ENCODE assay signal across 12 cellular contexts in the genomic region with DNA sequence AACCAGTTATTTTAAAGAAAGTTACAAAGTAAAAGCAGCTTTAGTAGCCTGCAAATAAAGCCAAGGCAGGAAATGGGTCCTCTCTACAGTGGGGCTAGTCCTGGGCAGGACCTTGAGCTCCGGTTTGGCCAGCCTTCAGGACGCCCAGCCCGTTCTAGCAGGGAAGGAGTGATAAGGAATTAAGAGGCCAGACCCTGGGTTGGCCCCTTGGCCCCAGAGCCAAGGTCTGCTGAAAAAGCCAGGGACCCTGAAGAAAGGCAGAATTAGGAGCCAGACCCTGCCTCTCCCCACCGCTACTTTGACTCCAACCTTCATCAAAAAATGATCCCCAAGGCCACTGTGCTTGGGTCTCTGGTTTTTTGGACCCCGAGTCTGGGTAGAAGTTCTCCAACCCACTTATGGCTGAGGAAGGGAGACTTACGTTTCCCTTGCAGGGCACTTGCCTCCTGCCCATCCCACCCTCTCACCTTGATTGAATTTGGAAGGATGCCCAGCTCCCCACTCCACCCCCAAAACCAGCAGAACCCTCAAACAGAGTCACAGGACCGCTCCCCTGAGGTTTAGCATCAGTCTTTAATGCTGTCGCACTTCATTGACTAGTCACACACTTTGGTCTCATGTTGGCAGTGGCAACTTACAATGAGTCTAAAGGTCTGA. TPM values are rescaled to one million over a fixed set of nuclear protein-coding genes. Genes with fewer than 3 reads are reported as not detected.
DNase-seq lines count a peak whose midpoint lies in the region; ATAC-seq, FAIRE-seq and TF ChIP-seq lines count a peak whose summit lies in the region.
"Had no signal": no experiment of that assay in that cellular context is flagged by ENCODE, and none has a peak within 500 bp of the region (broad histone marks: within the 10 kb centered on the region; RNA-seq: fewer than 3 reads in every experiment).

No MANE protein-coding gene starts in this region.

- in situ Hi-C loops in HepG2 (cut with HindIII; ENCODE audit: extremely low pct_ligation_motif_present, low pct_unique_long_range_greater_than_20kb): no loop called here

- H2AFZ ChIP-seq in HepG2 (ENCODE audit: low read length): no peak overlapping the region

- FAIRE-seq in HepG2 (lab: Jason Lieb, UNC): no peak

- no peaks in the 10 kb centered on the region for H3K27me3 Mint-ChIP-seq in activated T-cell treated with anti-CD3 and anti-CD28 coated beads, Interleukin-2, amount 50 U/mL, for 72 hours (ENCODE audit: low read depth)
- H3K27me3 Mint-ChIP-seq in activated naive CD8-positive, alpha-beta T cell treated with anti-CD3 and anti-CD28 coated beads for 36 hours: no peaks in the 10 kb centered on the region
- H3K27me3 Mint-ChIP-seq in type B pancreatic cell: no peaks in the 10 kb centered on the region

- CTCF ChIA-PET in HepG2 (lab: Yijun Ruan, JAX; ENCODE audit: low intra/inter-chr PET ratio, low total read pairs): no interaction called here

- 0 out of 2 replicates have a peak, but pooled peaks have one; percentile 6 for TF ChIP-seq RAD21 in HepG2 (CRISPR knock-in tag; IDR thresholded peaks at IDR 0.05)

- peak overlapping the region; percentile 96 for H3K4me2 ChIP-seq in HepG2 (ENCODE audit: low read depth, low read length)

- intact Hi-C loops in HepG2 (cut with micrococcal nuclease; ENCODE audit: unreplicated experiment): no loop called here
- intact Hi-C loops in sciatic nerve (cut with DNase I): no loop called here

- POLR2A ChIA-PET in HepG2 (lab: Yijun Ruan, JAX): interaction anchor here (1.0 to 5.7 kb wide), 6 partner anchors 7 to 40 kb away, joined by 3 to 41 read pairs (median 6); a partner anchor contains a TSS

- H4K20me1 ChIP-seq in HepG2 (ENCODE audit: insufficient read depth, low read length): peaks cover 35% of the 10 kb centered on the region

- H3K27ac ChIP-seq in HepG2 (ENCODE audit: extremely low read length, insufficient read depth, low read length): peak overlapping the region; percentile 91
- H3K27ac ChIP-seq: HL-60, right atrium auricular region had no signal

- peaks cover 66% of the 10 kb centered on the region for H3K4me1 Mint-ChIP-seq in activated T-cell treated with anti-CD3 and anti-CD28 coated beads, Interleukin-2, amount 50 U/mL, for 72 hours (ENCODE audit: low read depth)
- peaks cover 54% of the 10 kb centered on the region for H3K4me1 Mint-ChIP-seq in activated naive CD8-positive, alpha-beta T cell treated with anti-CD3 and anti-CD28 coated beads for 36 hours
- peaks cover 42% of the 10 kb centered on the region for H3K4me1 Mint-ChIP-seq in type B pancreatic cell (ENCODE audit: unreplicated experiment)

- DNase-seq in activated T-cell treated with anti-CD3 and anti-CD28 coated beads, Interleukin-2, amount 50 U/mL, for 72 hours: no peak
- DNase-seq in activated T-cell treated with anti-CD3 and anti-CD28 coated beads, Interleukin-2, amount 50 U/mL, for 1 hour: no peak
- no peak for DNase-seq in activated naive CD8-positive, alpha-beta T cell treated with anti-CD3 and anti-CD28 coated beads for 36 hours
- DNase-seq in HepG2 (ENCODE audit: low spot score) (no peak), type B pancreatic cell (ENCODE audit: extremely low spot score, unreplicated experiment) (no peak), sciatic nerve (ENCODE audit: low spot score) (no peak), cerebellum (ENCODE audit: low spot score) (no peak)
- DNase-seq: foreskin fibroblast, MV-4-11 had no signal

- TF ChIP-seq EP300 in HepG2 (IDR thresholded peaks at IDR 0.05; ENCODE audit: low read depth in 2 of 2, low read length in 2 of 2) (no peak), HepG2 (CRISPR knock-in tag; IDR thresholded peaks at IDR 0.05; ENCODE audit: borderline replicate concordance) (no peak)

- peak overlapping the region in 1 of 3 experiments; percentile 5; a peak in 2 of 6 replicates for H3K4me3 ChIP-seq in HepG2 (replicated peaks in 1 of 3; ENCODE audit: insufficient read depth in 1 of 3, low read depth in 2 of 3, low read length in 3 of 3)
- H3K4me3 ChIP-seq: right atrium auricular region had no signal

- H3K27me3 ChIP-seq in HepG2 (ENCODE audit: control insufficient read depth in 1 of 2, insufficient read depth in 2 of 2, low read length in 2 of 2): no peaks in the 10 kb centered on the region; a peak in 1 of 5 replicates
- H3K27me3 ChIP-seq: right atrium auricular region had no signal

- no peaks in the 10 kb centered on the region for H3K9me3 ChIP-seq in HepG2 (ENCODE audit: low read length)
- H3K9me3 ChIP-seq: right atrium auricular region had no signal

- TF ChIP-seq CTCF in HepG2 (CRISPR knock-in tag; IDR thresholded peaks at IDR 0.05) (no peak), type B pancreatic cell (conservative IDR thresholded peaks at IDR 0.05) (no peak)

- TF ChIP-seq POLR2A in HepG2 (IDR thresholded peaks at IDR 0.05; ENCODE audit: insufficient read depth in 1 of 2, low read depth in 2 of 2, low read length in 2 of 2): 0 out of 4 replicates have a peak, but pooled peaks of 1 of the 2 experiments have one; percentile 43

- H3K36me3 ChIP-seq in HepG2 (replicated peaks in 1 of 2; ENCODE audit: control insufficient read depth in 1 of 2, insufficient read depth in 2 of 2, low read length in 2 of 2): peaks cover 9 to 26% of the 10 kb centered on the region in 2 experiments

- BruUV-seq in HepG2 (replicated peaks; lab: Mats Ljungman, UMichigan): no TSS peak

- H3K9ac ChIP-seq in HepG2 (ENCODE audit: insufficient read depth, low read depth, low read length): peak overlapping the region; percentile 31

- H3K4me3 Mint-ChIP-seq in activated T-cell treated with anti-CD3 and anti-CD28 coated beads, Interleukin-2, amount 50 U/mL, for 72 hours: peak overlapping the region; percentile 88 to 89
- H3K4me3 Mint-ChIP-seq in activated naive CD8-positive, alpha-beta T cell treated with anti-CD3 and anti-CD28 coated beads for 36 hours: peak overlapping the region; percentile 92
- peak overlapping the region; percentile 94 for H3K4me3 Mint-ChIP-seq in type B pancreatic cell

- peaks cover 22 to 30% of the 10 kb centered on the region in 2 donors for H3K36me3 Mint-ChIP-seq in activated T-cell treated with anti-CD3 and anti-CD28 coated beads, Interleukin-2, amount 50 U/mL, for 72 hours (ENCODE audit: insufficient read depth in 2 of 2)
- peaks cover 44% of the 10 kb centered on the region for H3K36me3 Mint-ChIP-seq in activated naive CD8-positive, alpha-beta T cell treated with anti-CD3 and anti-CD28 coated beads for 36 hours
- peaks cover 24% of the 10 kb centered on the region for H3K36me3 Mint-ChIP-seq in type B pancreatic cell

- no peaks in the 10 kb centered on the region for H3K9me3 Mint-ChIP-seq in activated T-cell treated with anti-CD3 and anti-CD28 coated beads, Interleukin-2, amount 50 U/mL, for 72 hours
- H3K9me3 Mint-ChIP-seq in activated naive CD8-positive, alpha-beta T cell treated with anti-CD3 and anti-CD28 coated beads for 36 hours: no peaks in the 10 kb centered on the region
- no peaks in the 10 kb centered on the region for H3K9me3 Mint-ChIP-seq in type B pancreatic cell

- peaks cover 39% of the 10 kb centered on the region for H3K79me2 ChIP-seq in HepG2 (ENCODE audit: insufficient read depth, low read length)

- ATAC-seq in activated T-cell treated with anti-CD3 and anti-CD28 coated beads, Interleukin-2, amount 50 U/mL, for 72 hours (replicated peaks in 1 of 2): no peak
- ATAC-seq in HepG2 (no peak), sciatic nerve (no peak), GM21717 (IDR thresholded peaks at IDR 0.05; ENCODE audit: unreplicated experiment) (no peak)

- peak overlapping the region; percentile 99 for H3K27ac Mint-ChIP-seq in activated T-cell treated with anti-CD3 and anti-CD28 coated beads, Interleukin-2, amount 50 U/mL, for 72 hours
- H3K27ac Mint-ChIP-seq in activated naive CD8-positive, alpha-beta T cell treated with anti-CD3 and anti-CD28 coated beads for 36 hours: peak overlapping the region; percentile 17
- H3K27ac Mint-ChIP-seq in type B pancreatic cell: peak overlapping the region; percentile 80

- 52% methylated on average over 7 of the region's 8 CpGs for WGBS in HepG2 (ENCODE audit: low lambda C conversion rate)

- peaks cover 79% of the 10 kb centered on the region for H3K4me1 ChIP-seq in HepG2 (ENCODE audit: insufficient read depth, low read length)

RNA-seq across cellular contexts. Expression of a gene that starts 3.9 kb away (rescaled TPM):
- 10 to 100 TPM; 62.5 to 64.1 TPM for total RNA-seq in activated T-cell treated with anti-CD3 and anti-CD28 coated beads, Interleukin-2, amount 50 U/mL, for 72 hours
- 10 to 100 TPM; 45.0 to 45.7 TPM for total RNA-seq in activated naive CD8-positive, alpha-beta T cell treated with anti-CD3 and anti-CD28 coated beads for 36 hours
- total RNA-seq in HepG2 (2016; rRNA removed; fragmentation: Illumina TruSeq; extraction: Trizol) (87.5 and 101 TPM in 2 replicates), type B pancreatic cell (ENCODE audit: low replicate concordance) (142 and 277 TPM in 2 replicates), sciatic nerve (86.0 TPM), cerebellum (26.3 TPM)
- total RNA-seq in HepG2 (2016; cell fraction: cytosol; rRNA removed; fragmentation: Illumina TruSeq; extraction: Trizol; ENCODE audit: low read depth): 43.8 and 48.3 TPM in 2 replicates
- 87.7 and 97.3 TPM in 2 replicates for total RNA-seq in HepG2 (2016; cell fraction: insoluble cytoplasmic fraction; rRNA removed; fragmentation: Illumina TruSeq; extraction: Trizol)
- total RNA-seq in HepG2 (2016; cell fraction: membrane; rRNA removed; fragmentation: Illumina TruSeq; extraction: Trizol): 100 and 105 TPM in 2 replicates
- 40.6 and 45.4 TPM in 2 replicates for total RNA-seq in HepG2 (2016; cell fraction: nucleus; rRNA removed; fragmentation: Illumina TruSeq; extraction: Trizol)
- 97.3 and 108 TPM in 2 replicates for polyA plus RNA-seq in HepG2 (2011; rRNA removed)
- 90.1 and 116 TPM in 2 replicates for polyA plus RNA-seq in HepG2 (2011; cell fraction: cytosol; rRNA removed)
- polyA plus RNA-seq in HepG2 (2011; cell fraction: nucleus; rRNA removed): 41.8 and 55.7 TPM in 2 replicates
- polyA plus RNA-seq in HepG2 (2012): 45.3 and 99.6 TPM in 2 replicates
- polyA plus RNA-seq in HepG2 (2016; cell fraction: cytosol; fragmentation: Illumina TruSeq; extraction: Trizol; ENCODE audit: low read depth): 43.8 and 48.0 TPM in 2 replicates
- 139 and 144 TPM in 2 replicates for polyA plus RNA-seq in HepG2 (2016; cell fraction: insoluble cytoplasmic fraction; fragmentation: Illumina TruSeq; extraction: Trizol; ENCODE audit: low read depth)
- 72.7 and 75.0 TPM in 2 replicates for polyA plus RNA-seq in HepG2 (2016; cell fraction: membrane; fragmentation: Illumina TruSeq; extraction: Trizol; ENCODE audit: low read depth)
- 76.4 and 83.8 TPM in 2 replicates for polyA plus RNA-seq in HepG2 (2016; cell fraction: nucleus; fragmentation: Illumina TruSeq; extraction: Trizol; ENCODE audit: insufficient read depth, low read depth)
- 94.0 and 151 TPM in 2 replicates for polyA minus RNA-seq in HepG2 (2011; rRNA and poly(A)+ RNA removed; ENCODE audit: low replicate concordance)
- 34.2 and 35.4 TPM in 2 replicates for polyA minus RNA-seq in HepG2 (2011; cell fraction: cytosol; rRNA and poly(A)+ RNA removed)
- polyA minus RNA-seq in HepG2 (2011; cell fraction: nucleus; rRNA and poly(A)+ RNA removed): 42.7 and 47.7 TPM in 2 replicates

RNA-seq across cellular contexts. Expression of a gene that starts 15.1 kb away (rescaled TPM):
- 100 to 1,000 TPM; 105 to 106 TPM for total RNA-seq in activated T-cell treated with anti-CD3 and anti-CD28 coated beads, Interleukin-2, amount 50 U/mL, for 72 hours
- 10 to 100 TPM; 86.1 to 88.7 TPM for total RNA-seq in activated naive CD8-positive, alpha-beta T cell treated with anti-CD3 and anti-CD28 coated beads for 36 hours
- total RNA-seq in HepG2 (2016; rRNA removed; fragmentation: Illumina TruSeq; extraction: Trizol) (25.9 and 54.9 TPM in 2 replicates), type B pancreatic cell (ENCODE audit: low replicate concordance) (171 and 240 TPM in 2 replicates), sciatic nerve (101 TPM), cerebellum (15.7 TPM)
- 25.1 and 26.1 TPM in 2 replicates for total RNA-seq in HepG2 (2016; cell fraction: cytosol; rRNA removed; fragmentation: Illumina TruSeq; extraction: Trizol; ENCODE audit: low read depth)
- total RNA-seq in HepG2 (2016; cell fraction: insoluble cytoplasmic fraction; rRNA removed; fragmentation: Illumina TruSeq; extraction: Trizol): 24.8 and 55.4 TPM in 2 replicates
- total RNA-seq in HepG2 (2016; cell fraction: membrane; rRNA removed; fragmentation: Illumina TruSeq; extraction: Trizol): 23.9 and 26.8 TPM in 2 replicates
- total RNA-seq in HepG2 (2016; cell fraction: nucleus; rRNA removed; fragmentation: Illumina TruSeq; extraction: Trizol): 68.9 and 76.1 TPM in 2 replicates
- 121 and 137 TPM in 2 replicates for polyA plus RNA-seq in HepG2 (2011; rRNA removed)
- 131 and 134 TPM in 2 replicates for polyA plus RNA-seq in HepG2 (2011; cell fraction: cytosol; rRNA removed)
- polyA plus RNA-seq in HepG2 (2011; cell fraction: nucleus; rRNA removed): 178 and 205 TPM in 2 replicates
- 94.0 and 122 TPM in 2 replicates for polyA plus RNA-seq in HepG2 (2012)
- 70.2 and 77.8 TPM in 2 replicates for polyA plus RNA-seq in HepG2 (2016; cell fraction: cytosol; fragmentation: Illumina TruSeq; extraction: Trizol; ENCODE audit: low read depth)
- 52.7 and 78.7 TPM in 2 replicates for polyA plus RNA-seq in HepG2 (2016; cell fraction: insoluble cytoplasmic fraction; fragmentation: Illumina TruSeq; extraction: Trizol; ENCODE audit: low read depth)
- polyA plus RNA-seq in HepG2 (2016; cell fraction: membrane; fragmentation: Illumina TruSeq; extraction: Trizol; ENCODE audit: low read depth): 63.3 and 69.9 TPM in 2 replicates
- polyA plus RNA-seq in HepG2 (2016; cell fraction: nucleus; fragmentation: Illumina TruSeq; extraction: Trizol; ENCODE audit: insufficient read depth, low read depth): 231 and 244 TPM in 2 replicates
- 243 and 582 TPM in 2 replicates for polyA minus RNA-seq in HepG2 (2011; rRNA and poly(A)+ RNA removed; ENCODE audit: low replicate concordance)
- 99.1 and 118 TPM in 2 replicates for polyA minus RNA-seq in HepG2 (2011; cell fraction: cytosol; rRNA and poly(A)+ RNA removed)
- 62.2 and 64.2 TPM in 2 replicates for polyA minus RNA-seq in HepG2 (2011; cell fraction: nucleus; rRNA and poly(A)+ RNA removed)

RNA-seq across cellular contexts. Expression of a gene that starts 18.4 kb away (rescaled TPM):
- total RNA-seq in activated T-cell treated with anti-CD3 and anti-CD28 coated beads, Interleukin-2, amount 50 U/mL, for 72 hours: 10 to 100 TPM; 24.1 to 28.6 TPM
- 10 to 100 TPM; 22.5 to 24.8 TPM for total RNA-seq in activated naive CD8-positive, alpha-beta T cell treated with anti-CD3 and anti-CD28 coated beads for 36 hours
- total RNA-seq in HepG2 (2016; rRNA removed; fragmentation: Illumina TruSeq; extraction: Trizol): 44.3 and 48.1 TPM in 2 replicates
- 24.7 and 30.5 TPM in 2 replicates for total RNA-seq in HepG2 (2016; cell fraction: cytosol; rRNA removed; fragmentation: Illumina TruSeq; extraction: Trizol; ENCODE audit: low read depth)
- 46.7 and 53.0 TPM in 2 replicates for total RNA-seq in HepG2 (2016; cell fraction: insoluble cytoplasmic fraction; rRNA removed; fragmentation: Illumina TruSeq; extraction: Trizol)
- 34.5 and 47.8 TPM in 2 replicates for total RNA-seq in HepG2 (2016; cell fraction: membrane; rRNA removed; fragmentation: Illumina TruSeq; extraction: Trizol)
- total RNA-seq in HepG2 (2016; cell fraction: nucleus; rRNA removed; fragmentation: Illumina TruSeq; extraction: Trizol): 19.0 and 25.5 TPM in 2 replicates
- polyA plus RNA-seq in HepG2 (2011; rRNA removed): 27.1 and 32.8 TPM in 2 replicates
- 26.8 and 37.9 TPM in 2 replicates for polyA plus RNA-seq in HepG2 (2011; cell fraction: cytosol; rRNA removed)
- polyA plus RNA-seq in HepG2 (2011; cell fraction: nucleus; rRNA removed): 27.4 and 33.0 TPM in 2 replicates
- polyA plus RNA-seq in HepG2 (2012): 13.4 and 20.7 TPM in 2 replicates
- polyA plus RNA-seq in HepG2 (2016; cell fraction: cytosol; fragmentation: Illumina TruSeq; extraction: Trizol; ENCODE audit: low read depth): 24.6 and 33.2 TPM in 2 replicates
- 49.5 and 56.2 TPM in 2 replicates for polyA plus RNA-seq in HepG2 (2016; cell fraction: insoluble cytoplasmic fraction; fragmentation: Illumina TruSeq; extraction: Trizol; ENCODE audit: low read depth)
- 38.6 and 41.5 TPM in 2 replicates for polyA plus RNA-seq in HepG2 (2016; cell fraction: membrane; fragmentation: Illumina TruSeq; extraction: Trizol; ENCODE audit: low read depth)
- polyA plus RNA-seq in HepG2 (2016; cell fraction: nucleus; fragmentation: Illumina TruSeq; extraction: Trizol; ENCODE audit: insufficient read depth, low read depth): 48.3 and 51.4 TPM in 2 replicates
- 30.0 and 63.8 TPM in 2 replicates for polyA minus RNA-seq in HepG2 (2011; rRNA and poly(A)+ RNA removed; ENCODE audit: low replicate concordance)
- polyA minus RNA-seq in HepG2 (2011; cell fraction: cytosol; rRNA and poly(A)+ RNA removed): 17.9 and 20.6 TPM in 2 replicates
- polyA minus RNA-seq in HepG2 (2011; cell fraction: nucleus; rRNA and poly(A)+ RNA removed): 9.7 and 11.3 TPM in 2 replicates
- 123 and 308 TPM in 2 replicates for total RNA-seq in type B pancreatic cell (ENCODE audit: low replicate concordance)
- total RNA-seq in sciatic nerve: 50.2 TPM
- 25.8 TPM for total RNA-seq in cerebellum

RNA-seq across cellular contexts. Expression of a gene that starts 39.2 kb away (rescaled TPM):
- total RNA-seq in activated T-cell treated with anti-CD3 and anti-CD28 coated beads, Interleukin-2, amount 50 U/mL, for 72 hours: under 1 TPM; 0.38 to 0.39 TPM
- total RNA-seq in activated naive CD8-positive, alpha-beta T cell treated with anti-CD3 and anti-CD28 coated beads for 36 hours: under 1 TPM; 0.25 to 0.40 TPM
- not detected in 2 replicates for total RNA-seq in HepG2 (2016; rRNA removed; fragmentation: Illumina TruSeq; extraction: Trizol)
- total RNA-seq in HepG2 (2016; cell fraction: cytosol; rRNA removed; fragmentation: Illumina TruSeq; extraction: Trizol; ENCODE audit: low read depth): 0.18 TPM in 1 of 2 replicates, not detected in the other
- not detected in 2 replicates for total RNA-seq in HepG2 (2016; cell fraction: insoluble cytoplasmic fraction; rRNA removed; fragmentation: Illumina TruSeq; extraction: Trizol)
- total RNA-seq in HepG2 (2016; cell fraction: membrane; rRNA removed; fragmentation: Illumina TruSeq; extraction: Trizol): 0.14 and 0.15 TPM in 2 replicates
- total RNA-seq in HepG2 (2016; cell fraction: nucleus; rRNA removed; fragmentation: Illumina TruSeq; extraction: Trizol): not detected in 2 replicates
- polyA plus RNA-seq in HepG2 (2011; rRNA removed): 0.13 and 0.24 TPM in 2 replicates
- polyA plus RNA-seq in HepG2 (2011; cell fraction: cytosol; rRNA removed): 0.14 and 0.27 TPM in 2 replicates
- 0.14 and 0.21 TPM in 2 replicates for polyA plus RNA-seq in HepG2 (2011; cell fraction: nucleus; rRNA removed)
- not detected in 2 replicates for polyA plus RNA-seq in HepG2 (2012)
- 0.09 TPM in 1 of 2 replicates, not detected in the other for polyA plus RNA-seq in HepG2 (2016; cell fraction: cytosol; fragmentation: Illumina TruSeq; extraction: Trizol; ENCODE audit: low read depth)
- not detected in 2 replicates for polyA plus RNA-seq in HepG2 (2016; cell fraction: insoluble cytoplasmic fraction; fragmentation: Illumina TruSeq; extraction: Trizol; ENCODE audit: low read depth)
- not detected in 2 replicates for polyA plus RNA-seq in HepG2 (2016; cell fraction: membrane; fragmentation: Illumina TruSeq; extraction: Trizol; ENCODE audit: low read depth)
- polyA plus RNA-seq in HepG2 (2016; cell fraction: nucleus; fragmentation: Illumina TruSeq; extraction: Trizol; ENCODE audit: insufficient read depth, low read depth): 0.44 TPM in 1 of 2 replicates, not detected in the other
- polyA minus RNA-seq in HepG2 (2011; rRNA and poly(A)+ RNA removed; ENCODE audit: low replicate concordance): 0.24 TPM in 1 of 2 replicates, not detected in the other
- polyA minus RNA-seq in HepG2 (2011; cell fraction: cytosol; rRNA and poly(A)+ RNA removed): not detected in 2 replicates
- not detected in 2 replicates for polyA minus RNA-seq in HepG2 (2011; cell fraction: nucleus; rRNA and poly(A)+ RNA removed)
- total RNA-seq in type B pancreatic cell (ENCODE audit: low replicate concordance): 0.56 and 1.0 TPM in 2 replicates
- total RNA-seq in sciatic nerve: 2.4 TPM
- 0.27 TPM for total RNA-seq in cerebellum
- total RNA-seq: right atrium auricular region had no signal

RNA-seq across cellular contexts. Expression of a gene that starts 57.5 kb away (rescaled TPM):
- 10 to 100 TPM; 78.5 to 87.0 TPM for total RNA-seq in activated T-cell treated with anti-CD3 and anti-CD28 coated beads, Interleukin-2, amount 50 U/mL, for 72 hours
- total RNA-seq in activated naive CD8-positive, alpha-beta T cell treated with anti-CD3 and anti-CD28 coated beads for 36 hours: 100 to 1,000 TPM; 128 to 129 TPM
- total RNA-seq in HepG2 (2016; rRNA removed; fragmentation: Illumina TruSeq; extraction: Trizol) (198 and 244 TPM in 2 replicates), type B pancreatic cell (ENCODE audit: low replicate concordance) (137 and 188 TPM in 2 replicates), sciatic nerve (130 TPM), cerebellum (93.8 TPM)
- total RNA-seq in HepG2 (2016; cell fraction: cytosol; rRNA removed; fragmentation: Illumina TruSeq; extraction: Trizol; ENCODE audit: low read depth): 82.1 and 95.0 TPM in 2 replicates
- 211 and 273 TPM in 2 replicates for total RNA-seq in HepG2 (2016; cell fraction: insoluble cytoplasmic fraction; rRNA removed; fragmentation: Illumina TruSeq; extraction: Trizol)
- total RNA-seq in HepG2 (2016; cell fraction: membrane; rRNA removed; fragmentation: Illumina TruSeq; extraction: Trizol): 110 and 154 TPM in 2 replicates
- 70.6 and 78.7 TPM in 2 replicates for total RNA-seq in HepG2 (2016; cell fraction: nucleus; rRNA removed; fragmentation: Illumina TruSeq; extraction: Trizol)
- 156 and 192 TPM in 2 replicates for polyA plus RNA-seq in HepG2 (2011; rRNA removed)
- polyA plus RNA-seq in HepG2 (2011; cell fraction: cytosol; rRNA removed): 190 and 437 TPM in 2 replicates
- 175 and 191 TPM in 2 replicates for polyA plus RNA-seq in HepG2 (2011; cell fraction: nucleus; rRNA removed)
- polyA plus RNA-seq in HepG2 (2012): 61.7 and 64.5 TPM in 2 replicates
- 81.2 and 92.7 TPM in 2 replicates for polyA plus RNA-seq in HepG2 (2016; cell fraction: cytosol; fragmentation: Illumina TruSeq; extraction: Trizol; ENCODE audit: low read depth)
- polyA plus RNA-seq in HepG2 (2016; cell fraction: insoluble cytoplasmic fraction; fragmentation: Illumina TruSeq; extraction: Trizol; ENCODE audit: low read depth): 241 and 259 TPM in 2 replicates
- polyA plus RNA-seq in HepG2 (2016; cell fraction: membrane; fragmentation: Illumina TruSeq; extraction: Trizol; ENCODE audit: low read depth): 104 and 120 TPM in 2 replicates
- polyA plus RNA-seq in HepG2 (2016; cell fraction: nucleus; fragmentation: Illumina TruSeq; extraction: Trizol; ENCODE audit: insufficient read depth, low read depth): 132 and 145 TPM in 2 replicates
- polyA minus RNA-seq in HepG2 (2011; rRNA and poly(A)+ RNA removed; ENCODE audit: low replicate concordance): 70.0 and 85.2 TPM in 2 replicates
- polyA minus RNA-seq in HepG2 (2011; cell fraction: cytosol; rRNA and poly(A)+ RNA removed): 35.3 and 38.9 TPM in 2 replicates
- 12.1 and 13.1 TPM in 2 replicates for polyA minus RNA-seq in HepG2 (2011; cell fraction: nucleus; rRNA and poly(A)+ RNA removed)

Comparison
In these comparisons a context has a peak if more than half of its experiments do, and no peak if none do; other contexts are left out.
1. H3K27ac Mint-ChIP-seq: peak in every context shown above with its lines; median percentile 99 in activated T-cell treated with anti-CD3 and anti-CD28 coated beads, Interleukin-2, amount 50 U/mL, for 72 hours; 80 in type B pancreatic cell; 17 in activated naive CD8-positive, alpha-beta T cell treated with anti-CD3 and anti-CD28 coated beads for 36 hours.